ENCODE assay signal across 1 cellular context in the genomic region with DNA sequence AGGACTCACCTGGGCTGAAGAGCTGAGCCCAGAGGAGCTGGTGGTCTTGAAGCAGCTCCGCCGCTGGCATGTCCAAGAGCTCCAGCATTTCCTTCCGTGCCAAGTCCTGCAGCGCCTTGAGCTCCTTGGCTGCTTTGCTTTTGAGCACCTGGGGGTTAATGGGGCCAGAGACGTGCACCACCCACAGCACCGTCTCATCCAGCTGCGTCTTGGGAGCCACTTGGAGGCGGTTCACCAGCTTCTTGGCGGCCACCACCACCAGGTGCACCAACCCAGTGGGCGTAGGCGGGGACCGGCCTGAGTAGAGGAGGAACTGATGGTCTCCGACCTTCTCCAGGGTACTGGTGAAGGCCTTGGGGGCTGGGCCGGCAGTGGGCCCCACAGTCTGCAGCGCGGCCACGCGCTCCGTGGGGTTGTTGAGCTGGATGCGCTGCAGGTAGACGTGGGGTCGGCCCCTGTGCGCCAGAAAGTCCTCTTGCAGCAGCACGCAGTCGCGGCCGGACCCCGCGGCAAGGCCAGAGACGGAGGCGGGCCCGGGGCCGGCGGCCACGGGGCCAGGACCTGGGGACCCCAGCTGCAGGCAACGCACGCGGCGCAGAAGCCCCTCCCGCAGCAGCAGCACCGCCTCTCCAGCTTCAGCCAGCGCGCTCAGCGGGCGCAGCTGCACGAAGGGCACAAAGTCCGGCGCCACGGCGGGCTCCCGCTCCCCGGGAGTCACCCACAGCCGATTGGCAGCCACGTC.
TF ChIP-seq lines count a peak whose summit lies in the region.

No MANE protein-coding gene starts in this region.

TF ChIP-seq in HepG2, 621 proteins besides CTCF, POLR2A, EP300 and RAD21:
- TF ChIP-seq SAP130 (CRISPR knock-in tag; IDR thresholded peaks at IDR 0.05; ENCODE audit: low read depth): peak; percentile 45; the same call in 1 of the 2 replicates
- TF ChIP-seq, protein P1, sequence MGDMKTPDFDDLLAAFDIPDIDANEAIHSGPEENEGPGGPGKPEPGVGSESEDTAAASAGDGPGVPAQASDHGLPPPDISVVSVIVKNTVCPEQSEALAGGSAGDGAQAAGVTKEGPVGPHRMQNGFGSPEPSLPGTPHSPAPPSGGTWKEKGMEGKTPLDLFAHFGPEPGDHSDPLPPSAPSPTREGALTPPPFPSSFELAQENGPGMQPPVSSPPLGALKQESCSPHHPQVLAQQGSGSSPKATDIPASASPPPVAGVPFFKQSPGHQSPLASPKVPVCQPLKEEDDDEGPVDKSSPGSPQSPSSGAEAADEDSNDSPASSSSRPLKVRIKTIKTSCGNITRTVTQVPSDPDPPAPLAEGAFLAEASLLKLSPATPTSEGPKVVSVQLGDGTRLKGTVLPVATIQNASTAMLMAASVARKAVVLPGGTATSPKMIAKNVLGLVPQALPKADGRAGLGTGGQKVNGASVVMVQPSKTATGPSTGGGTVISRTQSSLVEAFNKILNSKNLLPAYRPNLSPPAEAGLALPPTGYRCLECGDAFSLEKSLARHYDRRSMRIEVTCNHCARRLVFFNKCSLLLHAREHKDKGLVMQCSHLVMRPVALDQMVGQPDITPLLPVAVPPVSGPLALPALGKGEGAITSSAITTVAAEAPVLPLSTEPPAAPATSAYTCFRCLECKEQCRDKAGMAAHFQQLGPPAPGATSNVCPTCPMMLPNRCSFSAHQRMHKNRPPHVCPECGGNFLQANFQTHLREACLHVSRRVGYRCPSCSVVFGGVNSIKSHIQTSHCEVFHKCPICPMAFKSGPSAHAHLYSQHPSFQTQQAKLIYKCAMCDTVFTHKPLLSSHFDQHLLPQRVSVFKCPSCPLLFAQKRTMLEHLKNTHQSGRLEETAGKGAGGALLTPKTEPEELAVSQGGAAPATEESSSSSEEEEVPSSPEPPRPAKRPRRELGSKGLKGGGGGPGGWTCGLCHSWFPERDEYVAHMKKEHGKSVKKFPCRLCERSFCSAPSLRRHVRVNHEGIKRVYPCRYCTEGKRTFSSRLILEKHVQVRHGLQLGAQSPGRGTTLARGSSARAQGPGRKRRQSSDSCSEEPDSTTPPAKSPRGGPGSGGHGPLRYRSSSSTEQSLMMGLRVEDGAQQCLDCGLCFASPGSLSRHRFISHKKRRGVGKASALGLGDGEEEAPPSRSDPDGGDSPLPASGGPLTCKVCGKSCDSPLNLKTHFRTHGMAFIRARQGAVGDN (CRISPR knock-in tag; IDR thresholded peaks at IDR 0.05): peak; percentile 42; the same call in 1 of the 2 replicates
- TF ChIP-seq, protein P2, sequence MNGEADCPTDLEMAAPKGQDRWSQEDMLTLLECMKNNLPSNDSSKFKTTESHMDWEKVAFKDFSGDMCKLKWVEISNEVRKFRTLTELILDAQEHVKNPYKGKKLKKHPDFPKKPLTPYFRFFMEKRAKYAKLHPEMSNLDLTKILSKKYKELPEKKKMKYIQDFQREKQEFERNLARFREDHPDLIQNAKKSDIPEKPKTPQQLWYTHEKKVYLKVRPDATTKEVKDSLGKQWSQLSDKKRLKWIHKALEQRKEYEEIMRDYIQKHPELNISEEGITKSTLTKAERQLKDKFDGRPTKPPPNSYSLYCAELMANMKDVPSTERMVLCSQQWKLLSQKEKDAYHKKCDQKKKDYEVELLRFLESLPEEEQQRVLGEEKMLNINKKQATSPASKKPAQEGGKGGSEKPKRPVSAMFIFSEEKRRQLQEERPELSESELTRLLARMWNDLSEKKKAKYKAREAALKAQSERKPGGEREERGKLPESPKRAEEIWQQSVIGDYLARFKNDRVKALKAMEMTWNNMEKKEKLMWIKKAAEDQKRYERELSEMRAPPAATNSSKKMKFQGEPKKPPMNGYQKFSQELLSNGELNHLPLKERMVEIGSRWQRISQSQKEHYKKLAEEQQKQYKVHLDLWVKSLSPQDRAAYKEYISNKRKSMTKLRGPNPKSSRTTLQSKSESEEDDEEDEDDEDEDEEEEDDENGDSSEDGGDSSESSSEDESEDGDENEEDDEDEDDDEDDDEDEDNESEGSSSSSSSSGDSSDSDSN (CRISPR knock-in tag; IDR thresholded peaks at IDR 0.05): peak; percentile 23
- peak; percentile 20; the same call in 1 of the 2 replicates for TF ChIP-seq GABPB1 (CRISPR knock-in tag; IDR thresholded peaks at IDR 0.05)
- TF ChIP-seq, protein P3, sequence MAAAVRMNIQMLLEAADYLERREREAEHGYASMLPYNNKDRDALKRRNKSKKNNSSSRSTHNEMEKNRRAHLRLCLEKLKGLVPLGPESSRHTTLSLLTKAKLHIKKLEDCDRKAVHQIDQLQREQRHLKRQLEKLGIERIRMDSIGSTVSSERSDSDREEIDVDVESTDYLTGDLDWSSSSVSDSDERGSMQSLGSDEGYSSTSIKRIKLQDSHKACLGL (CRISPR knock-in tag; IDR thresholded peaks at IDR 0.05): 0 out of 2 replicates have a peak, but pooled peaks have one; percentile 21
- peak; percentile 56; the same call in 1 of the 2 replicates for TF ChIP-seq MYC (CRISPR knock-in tag; IDR thresholded peaks at IDR 0.05; ENCODE audit: borderline replicate concordance)
- 0 out of 2 replicates have a peak, but pooled peaks have one; percentile 29 for TF ChIP-seq ZBTB7B (CRISPR knock-in tag; IDR thresholded peaks at IDR 0.05)
- TF ChIP-seq RBFOX2 (IDR thresholded peaks at IDR 0.05; ENCODE audit: low read depth, low read length): 0 out of 2 replicates have a peak, but pooled peaks have one; percentile 64
- TF ChIP-seq, protein P4, sequence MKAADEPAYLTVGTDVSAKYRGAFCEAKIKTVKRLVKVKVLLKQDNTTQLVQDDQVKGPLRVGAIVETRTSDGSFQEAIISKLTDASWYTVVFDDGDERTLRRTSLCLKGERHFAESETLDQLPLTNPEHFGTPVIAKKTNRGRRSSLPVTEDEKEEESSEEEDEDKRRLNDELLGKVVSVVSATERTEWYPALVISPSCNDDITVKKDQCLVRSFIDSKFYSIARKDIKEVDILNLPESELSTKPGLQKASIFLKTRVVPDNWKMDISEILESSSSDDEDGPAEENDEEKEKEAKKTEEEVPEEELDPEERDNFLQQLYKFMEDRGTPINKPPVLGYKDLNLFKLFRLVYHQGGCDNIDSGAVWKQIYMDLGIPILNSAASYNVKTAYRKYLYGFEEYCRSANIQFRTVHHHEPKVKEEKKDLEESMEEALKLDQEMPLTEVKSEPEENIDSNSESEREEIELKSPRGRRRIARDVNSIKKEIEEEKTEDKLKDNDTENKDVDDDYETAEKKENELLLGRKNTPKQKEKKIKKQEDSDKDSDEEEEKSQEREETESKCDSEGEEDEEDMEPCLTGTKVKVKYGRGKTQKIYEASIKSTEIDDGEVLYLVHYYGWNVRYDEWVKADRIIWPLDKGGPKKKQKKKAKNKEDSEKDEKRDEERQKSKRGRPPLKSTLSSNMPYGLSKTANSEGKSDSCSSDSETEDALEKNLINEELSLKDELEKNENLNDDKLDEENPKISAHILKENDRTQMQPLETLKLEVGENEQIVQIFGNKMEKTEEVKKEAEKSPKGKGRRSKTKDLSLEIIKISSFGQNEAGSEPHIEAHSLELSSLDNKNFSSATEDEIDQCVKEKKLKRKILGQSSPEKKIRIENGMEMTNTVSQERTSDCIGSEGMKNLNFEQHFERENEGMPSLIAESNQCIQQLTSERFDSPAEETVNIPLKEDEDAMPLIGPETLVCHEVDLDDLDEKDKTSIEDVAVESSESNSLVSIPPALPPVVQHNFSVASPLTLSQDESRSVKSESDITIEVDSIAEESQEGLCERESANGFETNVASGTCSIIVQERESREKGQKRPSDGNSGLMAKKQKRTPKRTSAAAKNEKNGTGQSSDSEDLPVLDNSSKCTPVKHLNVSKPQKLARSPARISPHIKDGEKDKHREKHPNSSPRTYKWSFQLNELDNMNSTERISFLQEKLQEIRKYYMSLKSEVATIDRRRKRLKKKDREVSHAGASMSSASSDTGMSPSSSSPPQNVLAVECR (CRISPR knock-in tag; IDR thresholded peaks at IDR 0.05; ENCODE audit: borderline replicate concordance): peak; percentile 32; the same call in 1 of the 2 replicates
- peak; percentile 40; the same call in 1 of the 2 replicates for TF ChIP-seq HNF4A (CRISPR knock-in tag; IDR thresholded peaks at IDR 0.05)
- TF ChIP-seq PHF8 (CRISPR knock-in tag; IDR thresholded peaks at IDR 0.05): peak; percentile 59
